Comparison of ENCODE assay signal across 2 cellular contexts in genomic region chr18:76426738-76427305, GRCh38.
TF ChIP-seq lines count a peak whose summit lies in the region.

No MANE protein-coding gene starts in this region.

TF ChIP-seq in K562, 482 proteins besides CTCF, POLR2A, EP300 and RAD21 (continued from another document):
- TF ChIP-seq ZNF740 (CRISPR knock-in tag; IDR thresholded peaks at IDR 0.05): no peak
- no peak for TF ChIP-seq ZNF740 (tag; IDR thresholded peaks at IDR 0.05)
- no peak for TF ChIP-seq SFPQ (IDR thresholded peaks at IDR 0.05; ENCODE audit: low read depth, low read length)
- no peak for TF ChIP-seq CC2D1A (IDR thresholded peaks at IDR 0.05)
- no peak for TF ChIP-seq MED1 (CRISPR knock-in tag; IDR thresholded peaks at IDR 0.05; ENCODE audit: borderline replicate concordance)
- TF ChIP-seq THRB (CRISPR knock-in tag; conservative IDR thresholded peaks at IDR 0.05): no peak
- no peak for TF ChIP-seq POLR3A (IDR thresholded peaks at IDR 0.05; ENCODE audit: borderline replicate concordance, extremely low read depth, insufficient read depth, insufficient read length)
- no peak for TF ChIP-seq HDAC2 (IDR thresholded peaks at IDR 0.05)
- no peak for TF ChIP-seq MTA3 (IDR thresholded peaks at IDR 0.05; ENCODE audit: borderline replicate concordance)
- no peak for TF ChIP-seq ZNF140 (CRISPR knock-in tag; IDR thresholded peaks at IDR 0.05)
TF ChIP-seq in K562: peak in this region for 0.

TF ChIP-seq in GM12891, 5 proteins besides CTCF, POLR2A, EP300 and RAD21 (continued from another document):
- no peak for TF ChIP-seq SPI1 (IDR thresholded peaks at IDR 0.05; ENCODE audit: low read depth, low read length)
